Comparison of ENCODE assay signal across 7 cellular contexts in genomic region chr5:134555223-134555790, GRCh38. TPM values are rescaled to one million over a fixed set of nuclear protein-coding genes. Genes with fewer than 3 reads are reported as not detected.
DNase-seq lines count a peak whose midpoint lies in the region; ATAC-seq and TF ChIP-seq lines count a peak whose summit lies in the region.

No MANE protein-coding gene starts in this region.

- DNase-seq in fibroblast of the aortic adventitia (ENCODE audit: low read depth) (peak; percentile 29), MG63 (no peak), Caco-2 (no peak)

- H3K36me3 Mint-ChIP-seq in stimulated activated naive CD8-positive, alpha-beta T cell treated with anti-CD3 and anti-CD28 coated beads, Interleukin-15, Interleukin-2, amounts not matched to agents 100 ng/mL and 50 ng/mL, for 24 hours (ENCODE audit: low read depth): peaks cover 49% of the 10 kb centered on the region
- peaks cover 56% of the 10 kb centered on the region for H3K36me3 Mint-ChIP-seq in Caco-2 (ENCODE audit: insufficient read depth, unreplicated experiment)

- CTCF ChIA-PET in Caco-2 (lab: Charles Lee): interaction anchor here (0.9 kb wide), 1 partner anchor 144 kb away, joined by 3 read pairs; no protein-coding TSS in a partner anchor

- TF ChIP-seq CTCF in fibroblast of the aortic adventitia (IDR thresholded peaks at IDR 0.05; ENCODE audit: insufficient read depth, low read length) (no peak), Caco-2 (IDR thresholded peaks at IDR 0.05; ENCODE audit: insufficient read depth in 1 of 2, low read depth in 1 of 2, low read length in 1 of 2, severe bottlenecking in 1 of 2, unreplicated experiment in 1 of 2) (no peak)

- peak overlapping the region; percentile 80 for H3K4me3 Mint-ChIP-seq in stimulated activated naive CD8-positive, alpha-beta T cell treated with anti-CD3 and anti-CD28 coated beads, Interleukin-15, Interleukin-2, amounts not matched to agents 100 ng/mL and 50 ng/mL, for 24 hours
- no peak overlapping the region for H3K4me3 Mint-ChIP-seq in Caco-2 (ENCODE audit: unreplicated experiment)

- H3K9me3 ChIP-seq in MG63: no peaks in the 10 kb centered on the region
- no peaks in the 10 kb centered on the region for H3K9me3 ChIP-seq in Caco-2

- BruUV-seq in Caco-2 (replicated peaks; lab: Mats Ljungman, UMichigan): no TSS peak

- intact Hi-C loops in Caco-2 (cut with micrococcal nuclease; ENCODE audit: unreplicated experiment): no loop called here

- H3K4me1 ChIP-seq in Caco-2: no peaks in the 10 kb centered on the region

- POLR2A ChIA-PET in Caco-2 (lab: Charles Lee): no interaction called here

- no peak overlapping the region for H3K4me3 ChIP-seq in fibroblast of the aortic adventitia (ENCODE audit: low read depth, low read length)
- no peak overlapping the region for H3K4me3 ChIP-seq in MG63
- no peak overlapping the region for H3K4me3 ChIP-seq in Caco-2 (ENCODE audit: low read depth, low read length)

- H3K36me3 ChIP-seq in MG63 (peaks cover 44% of the 10 kb centered on the region), Caco-2 (ENCODE audit: control insufficient read depth, insufficient read depth, low read length) (peaks cover 7% of the 10 kb centered on the region)

- H3K27me3 ChIP-seq in MG63 (no peaks in the 10 kb centered on the region), Caco-2 (replicated peaks; ENCODE audit: control insufficient read depth, insufficient read depth, low read length) (no peaks in the 10 kb centered on the region)

- H3K27ac Mint-ChIP-seq in stimulated activated naive CD8-positive, alpha-beta T cell treated with anti-CD3 and anti-CD28 coated beads, Interleukin-15, Interleukin-2, amounts not matched to agents 100 ng/mL and 50 ng/mL, for 24 hours: peak overlapping the region; percentile 99
- no peak overlapping the region for H3K27ac Mint-ChIP-seq in Caco-2 (ENCODE audit: unreplicated experiment)

- ATAC-seq in GM21515 (IDR thresholded peaks at IDR 0.05; ENCODE audit: unreplicated experiment) (peak; percentile 3), SK-N-SH treated with all-trans-retinoic acid at 6 μM for 48 hours (no peak), GM19395 (IDR thresholded peaks at IDR 0.05; ENCODE audit: unreplicated experiment) (no peak)

- no peaks in the 10 kb centered on the region for H3K9me3 Mint-ChIP-seq in stimulated activated naive CD8-positive, alpha-beta T cell treated with anti-CD3 and anti-CD28 coated beads, Interleukin-15, Interleukin-2, amounts not matched to agents 100 ng/mL and 50 ng/mL, for 24 hours
- no peaks in the 10 kb centered on the region for H3K9me3 Mint-ChIP-seq in Caco-2 (ENCODE audit: unreplicated experiment)

- H3K27me3 Mint-ChIP-seq in stimulated activated naive CD8-positive, alpha-beta T cell treated with anti-CD3 and anti-CD28 coated beads, Interleukin-15, Interleukin-2, amounts not matched to agents 100 ng/mL and 50 ng/mL, for 24 hours: no peaks in the 10 kb centered on the region
- H3K27me3 Mint-ChIP-seq in Caco-2 (ENCODE audit: insufficient read depth, unreplicated experiment): no peaks in the 10 kb centered on the region

- peaks cover 57% of the 10 kb centered on the region for H3K4me1 Mint-ChIP-seq in stimulated activated naive CD8-positive, alpha-beta T cell treated with anti-CD3 and anti-CD28 coated beads, Interleukin-15, Interleukin-2, amounts not matched to agents 100 ng/mL and 50 ng/mL, for 24 hours (ENCODE audit: low read depth)
- no peaks in the 10 kb centered on the region for H3K4me1 Mint-ChIP-seq in Caco-2 (ENCODE audit: low read depth, unreplicated experiment)

TF ChIP-seq in SK-N-SH treated with all-trans-retinoic acid at 6 μM for 48 hours, 23 proteins besides CTCF, POLR2A, EP300 and RAD21:
- peak; percentile 51; the same call in 1 of the 2 replicates for TF ChIP-seq TSHZ2 (CRISPR knock-in tag; IDR thresholded peaks at IDR 0.05)
- no peak for TF ChIP-seq ARNTL (CRISPR knock-in tag; IDR thresholded peaks at IDR 0.05; ENCODE audit: borderline replicate concordance, low read depth)
- TF ChIP-seq ZFP30 (CRISPR knock-in tag; IDR thresholded peaks at IDR 0.05): no peak

RNA-seq across cellular contexts. Expression of gene JADE2, which starts 29.8 kb away (rescaled TPM):
- total RNA-seq in fibroblast of the aortic adventitia (ENCODE audit: low replicate concordance): 28.0 and 38.8 TPM in 2 replicates
- 42.0 and 47.4 TPM in 2 replicates for total RNA-seq in MG63 (2014; rRNA removed; shearing (Covaris generic); ENCODE audit: low replicate concordance)
- 65.3 and 67.6 TPM in 2 replicates for total RNA-seq in Caco-2 (2022)
